Comparison of ENCODE assay signal across 1 cellular context in genomic region chr2:121650554-121650930, GRCh38.
A peak's percentile ranks its signal among the peaks of the same experiment; 100 is the strongest.
TF ChIP-seq lines count a peak whose summit lies in the region.

No MANE protein-coding gene starts in this region.

TF ChIP-seq in HepG2, 621 proteins besides CTCF, POLR2A, EP300 and RAD21 (continued from another document and continues in another):
- TF ChIP-seq ZHX1 (CRISPR knock-in tag; IDR thresholded peaks at IDR 0.05; ENCODE audit: low read depth) = no peak
- no peak for TF ChIP-seq ZNF747 (CRISPR knock-in tag; IDR thresholded peaks at IDR 0.05; ENCODE audit: borderline replicate concordance)
- TF ChIP-seq, protein P1, sequence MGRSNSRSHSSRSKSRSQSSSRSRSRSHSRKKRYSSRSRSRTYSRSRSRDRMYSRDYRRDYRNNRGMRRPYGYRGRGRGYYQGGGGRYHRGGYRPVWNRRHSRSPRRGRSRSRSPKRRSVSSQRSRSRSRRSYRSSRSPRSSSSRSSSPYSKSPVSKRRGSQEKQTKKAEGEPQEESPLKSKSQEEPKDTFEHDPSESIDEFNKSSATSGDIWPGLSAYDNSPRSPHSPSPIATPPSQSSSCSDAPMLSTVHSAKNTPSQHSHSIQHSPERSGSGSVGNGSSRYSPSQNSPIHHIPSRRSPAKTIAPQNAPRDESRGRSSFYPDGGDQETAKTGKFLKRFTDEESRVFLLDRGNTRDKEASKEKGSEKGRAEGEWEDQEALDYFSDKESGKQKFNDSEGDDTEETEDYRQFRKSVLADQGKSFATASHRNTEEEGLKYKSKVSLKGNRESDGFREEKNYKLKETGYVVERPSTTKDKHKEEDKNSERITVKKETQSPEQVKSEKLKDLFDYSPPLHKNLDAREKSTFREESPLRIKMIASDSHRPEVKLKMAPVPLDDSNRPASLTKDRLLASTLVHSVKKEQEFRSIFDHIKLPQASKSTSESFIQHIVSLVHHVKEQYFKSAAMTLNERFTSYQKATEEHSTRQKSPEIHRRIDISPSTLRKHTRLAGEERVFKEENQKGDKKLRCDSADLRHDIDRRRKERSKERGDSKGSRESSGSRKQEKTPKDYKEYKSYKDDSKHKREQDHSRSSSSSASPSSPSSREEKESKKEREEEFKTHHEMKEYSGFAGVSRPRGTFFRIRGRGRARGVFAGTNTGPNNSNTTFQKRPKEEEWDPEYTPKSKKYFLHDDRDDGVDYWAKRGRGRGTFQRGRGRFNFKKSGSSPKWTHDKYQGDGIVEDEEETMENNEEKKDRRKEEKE (IDR thresholded peaks at IDR 0.05) = no peak
- TF ChIP-seq SETDB1 (CRISPR knock-in tag; IDR thresholded peaks at IDR 0.05; ENCODE audit: borderline replicate concordance) = no peak
- TF ChIP-seq, protein P2, sequence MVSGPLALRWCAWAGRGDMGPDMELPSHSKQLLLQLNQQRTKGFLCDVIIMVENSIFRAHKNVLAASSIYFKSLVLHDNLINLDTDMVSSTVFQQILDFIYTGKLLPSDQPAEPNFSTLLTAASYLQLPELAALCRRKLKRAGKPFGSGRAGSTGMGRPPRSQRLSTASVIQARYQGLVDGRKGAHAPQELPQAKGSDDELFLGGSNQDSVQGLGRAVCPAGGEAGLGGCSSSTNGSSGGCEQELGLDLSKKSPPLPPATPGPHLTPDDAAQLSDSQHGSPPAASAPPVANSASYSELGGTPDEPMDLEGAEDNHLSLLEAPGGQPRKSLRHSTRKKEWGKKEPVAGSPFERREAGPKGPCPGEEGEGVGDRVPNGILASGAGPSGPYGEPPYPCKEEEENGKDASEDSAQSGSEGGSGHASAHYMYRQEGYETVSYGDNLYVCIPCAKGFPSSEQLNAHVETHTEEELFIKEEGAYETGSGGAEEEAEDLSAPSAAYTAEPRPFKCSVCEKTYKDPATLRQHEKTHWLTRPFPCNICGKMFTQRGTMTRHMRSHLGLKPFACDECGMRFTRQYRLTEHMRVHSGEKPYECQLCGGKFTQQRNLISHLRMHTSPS (CRISPR knock-in tag; IDR thresholded peaks at IDR 0.05; ENCODE audit: low read depth) = peak; percentile 39; the same call in 1 of the 2 replicates
- no peak for TF ChIP-seq ASH2L (IDR thresholded peaks at IDR 0.05; ENCODE audit: insufficient read length, low read depth, low read length)
- TF ChIP-seq FLYWCH1 (CRISPR knock-in tag; IDR thresholded peaks at IDR 0.05) = no peak
- TF ChIP-seq ZNF652 (CRISPR knock-in tag; IDR thresholded peaks at IDR 0.05; ENCODE audit: borderline replicate concordance, low read depth) = no peak
- no peak for TF ChIP-seq ZNF446 (CRISPR knock-in tag; IDR thresholded peaks at IDR 0.05)
- TF ChIP-seq ZNF883 (CRISPR knock-in tag; IDR thresholded peaks at IDR 0.05; ENCODE audit: not compliant biosample characterization) = no peak
- no peak for TF ChIP-seq ZNF644 (CRISPR knock-in tag; IDR thresholded peaks at IDR 0.05; ENCODE audit: low read depth)
- no peak for TF ChIP-seq ETV6 (CRISPR knock-in tag; conservative IDR thresholded peaks at IDR 0.05)
- TF ChIP-seq ZNF841 (CRISPR knock-in tag; IDR thresholded peaks at IDR 0.05; ENCODE audit: borderline replicate concordance) = no peak
- TF ChIP-seq ZSCAN21 (CRISPR knock-in tag; IDR thresholded peaks at IDR 0.05; ENCODE audit: borderline replicate concordance) = 0 out of 2 replicates have a peak, but pooled peaks have one; percentile 7
- no peak for TF ChIP-seq DNMT3B (CRISPR knock-in tag; conservative IDR thresholded peaks at IDR 0.05)
- no peak for TF ChIP-seq TBP (CRISPR knock-in tag; IDR thresholded peaks at IDR 0.05)
- no peak for TF ChIP-seq CENPX (CRISPR knock-in tag; IDR thresholded peaks at IDR 0.05)
- TF ChIP-seq, protein P3, sequence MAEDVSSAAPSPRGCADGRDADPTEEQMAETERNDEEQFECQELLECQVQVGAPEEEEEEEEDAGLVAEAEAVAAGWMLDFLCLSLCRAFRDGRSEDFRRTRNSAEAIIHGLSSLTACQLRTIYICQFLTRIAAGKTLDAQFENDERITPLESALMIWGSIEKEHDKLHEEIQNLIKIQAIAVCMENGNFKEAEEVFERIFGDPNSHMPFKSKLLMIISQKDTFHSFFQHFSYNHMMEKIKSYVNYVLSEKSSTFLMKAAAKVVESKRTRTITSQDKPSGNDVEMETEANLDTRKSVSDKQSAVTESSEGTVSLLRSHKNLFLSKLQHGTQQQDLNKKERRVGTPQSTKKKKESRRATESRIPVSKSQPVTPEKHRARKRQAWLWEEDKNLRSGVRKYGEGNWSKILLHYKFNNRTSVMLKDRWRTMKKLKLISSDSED (CRISPR knock-in tag; IDR thresholded peaks at IDR 0.05) = 0 out of 2 replicates have a peak, but pooled peaks have one; percentile 40
- TF ChIP-seq HNF1B (CRISPR knock-in tag; IDR thresholded peaks at IDR 0.05) = no peak
- TF ChIP-seq, protein P4, sequence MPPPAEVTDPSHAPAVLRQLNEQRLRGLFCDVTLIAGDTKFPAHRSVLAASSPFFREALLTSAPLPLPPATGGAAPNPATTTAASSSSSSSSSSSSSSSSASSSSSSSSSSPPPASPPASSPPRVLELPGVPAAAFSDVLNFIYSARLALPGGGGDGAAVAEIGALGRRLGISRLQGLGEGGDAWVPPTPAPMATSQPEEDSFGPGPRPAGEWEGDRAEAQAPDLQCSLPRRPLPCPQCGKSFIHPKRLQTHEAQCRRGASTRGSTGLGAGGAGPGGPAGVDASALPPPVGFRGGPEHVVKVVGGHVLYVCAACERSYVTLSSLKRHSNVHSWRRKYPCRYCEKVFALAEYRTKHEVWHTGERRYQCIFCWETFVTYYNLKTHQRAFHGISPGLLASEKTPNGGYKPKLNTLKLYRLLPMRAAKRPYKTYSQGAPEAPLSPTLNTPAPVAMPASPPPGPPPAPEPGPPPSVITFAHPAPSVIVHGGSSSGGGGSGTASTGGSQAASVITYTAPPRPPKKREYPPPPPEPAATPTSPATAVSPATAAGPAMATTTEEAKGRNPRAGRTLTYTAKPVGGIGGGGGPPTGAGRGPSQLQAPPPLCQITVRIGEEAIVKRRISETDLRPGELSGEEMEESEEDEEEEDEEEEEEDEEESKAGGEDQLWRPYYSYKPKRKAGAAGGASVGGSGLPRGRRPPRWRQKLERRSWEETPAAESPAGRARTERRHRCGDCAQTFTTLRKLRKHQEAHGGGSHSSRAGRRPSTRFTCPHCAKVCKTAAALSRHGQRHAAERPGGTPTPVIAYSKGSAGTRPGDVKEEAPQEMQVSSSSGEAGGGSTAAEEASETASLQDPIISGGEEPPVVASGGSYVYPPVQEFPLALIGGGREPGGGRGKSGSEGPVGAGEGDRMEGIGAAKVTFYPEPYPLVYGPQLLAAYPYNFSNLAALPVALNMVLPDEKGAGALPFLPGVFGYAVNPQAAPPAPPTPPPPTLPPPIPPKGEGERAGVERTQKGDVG (CRISPR knock-in tag; IDR thresholded peaks at IDR 0.05; ENCODE audit: borderline replicate concordance) = 0 out of 2 replicates have a peak, but pooled peaks have one; percentile 26
- no peak for TF ChIP-seq NFKBIZ (CRISPR knock-in tag; IDR thresholded peaks at IDR 0.05)
- no peak for TF ChIP-seq ZBTB46 (CRISPR knock-in tag; IDR thresholded peaks at IDR 0.05; ENCODE audit: borderline replicate concordance)
- no peak for TF ChIP-seq TCF7L2 (IDR thresholded peaks at IDR 0.05; ENCODE audit: low read depth, low read length)
- TF ChIP-seq ZFP36L1 (CRISPR knock-in tag; IDR thresholded peaks at IDR 0.05) = peak; percentile 57; the same call in 1 of the 2 replicates
- TF ChIP-seq ZEB1 (IDR thresholded peaks at IDR 0.05; ENCODE audit: insufficient replicate concordance, low read depth) = no peak
- no peak for TF ChIP-seq SALL1 (CRISPR knock-in tag; IDR thresholded peaks at IDR 0.05)
- TF ChIP-seq ESRRA (CRISPR knock-in tag; IDR thresholded peaks at IDR 0.05; ENCODE audit: low read depth) = no peak
- no peak for TF ChIP-seq SMARCC2 (IDR thresholded peaks at IDR 0.05)
- no peak for TF ChIP-seq ZNF280B (CRISPR knock-in tag; IDR thresholded peaks at IDR 0.05; ENCODE audit: borderline replicate concordance)
- TF ChIP-seq IRF1 (CRISPR knock-in tag; IDR thresholded peaks at IDR 0.05; ENCODE audit: low read depth) = no peak
- TF ChIP-seq ZNF430 (CRISPR knock-in tag; IDR thresholded peaks at IDR 0.05) = no peak
- no peak for TF ChIP-seq ZNF777 (CRISPR knock-in tag; IDR thresholded peaks at IDR 0.05)
- no peak for TF ChIP-seq RBM22 (optimal IDR thresholded peaks at IDR 0.05; ENCODE audit: low read length)
- no peak for TF ChIP-seq HOXA9 (CRISPR knock-in tag; IDR thresholded peaks at IDR 0.05; ENCODE audit: borderline replicate concordance)
- TF ChIP-seq ZFP36 (IDR thresholded peaks at IDR 0.05; ENCODE audit: borderline replicate concordance, low read depth, low read length, partially characterized antibody) = no peak
- 0 out of 2 replicates have a peak, but pooled peaks have one; percentile 9 for TF ChIP-seq DZIP1 (CRISPR knock-in tag; IDR thresholded peaks at IDR 0.05)
- TF ChIP-seq ZNF75D (CRISPR knock-in tag; IDR thresholded peaks at IDR 0.05; ENCODE audit: borderline replicate concordance) = no peak
- TF ChIP-seq NR2F1 (CRISPR knock-in tag; IDR thresholded peaks at IDR 0.05) = no peak
- TF ChIP-seq ZBTB38 (CRISPR knock-in tag; IDR thresholded peaks at IDR 0.05) = no peak
